In genomic region chr10:102342462-102342861, GRCh38 we compare ENCODE assay signal across 1 cellular context.
TF ChIP-seq lines count a peak whose summit lies in the region.

No MANE protein-coding gene starts in this region.

TF ChIP-seq in WTC11, 78 proteins besides CTCF, POLR2A, EP300 and RAD21 (continued from another document and continues in another):
- TF ChIP-seq CREB1 (CRISPR knock-in tag; IDR thresholded peaks at IDR 0.05) (no peak), ZNF671 (CRISPR knock-in tag; IDR thresholded peaks at IDR 0.05) (no peak), SP1 (CRISPR knock-in tag; conservative IDR thresholded peaks at IDR 0.05) (peak; percentile 59), ZNF425 (CRISPR knock-in tag; conservative IDR thresholded peaks at IDR 0.05) (no peak), NFE2L1 (CRISPR knock-in tag; IDR thresholded peaks at IDR 0.05) (no peak), HMGA2 (CRISPR knock-in tag; IDR thresholded peaks at IDR 0.05) (no peak), ZNF416 (CRISPR knock-in tag; IDR thresholded peaks at IDR 0.05) (no peak), ZNF219 (CRISPR knock-in tag; IDR thresholded peaks at IDR 0.05; ENCODE audit: borderline replicate concordance) (no peak), KAT7 (CRISPR knock-in tag; IDR thresholded peaks at IDR 0.05; ENCODE audit: borderline replicate concordance) (no peak), SMAD4 (CRISPR knock-in tag; IDR thresholded peaks at IDR 0.05) (no peak), FOXK1 (CRISPR knock-in tag; IDR thresholded peaks at IDR 0.05) (peak; percentile 74), TCF7 (CRISPR knock-in tag; IDR thresholded peaks at IDR 0.05; ENCODE audit: low read depth) (no peak), MLX (CRISPR knock-in tag; IDR thresholded peaks at IDR 0.05) (no peak), TEAD4 (CRISPR knock-in tag; IDR thresholded peaks at IDR 0.05) (no peak), RORB (CRISPR knock-in tag; IDR thresholded peaks at IDR 0.05) (no peak), ATF3 (CRISPR knock-in tag; conservative IDR thresholded peaks at IDR 0.05) (no peak), ATF2 (CRISPR knock-in tag; IDR thresholded peaks at IDR 0.05; ENCODE audit: borderline replicate concordance, low read depth) (no peak), MYBL2 (CRISPR knock-in tag; IDR thresholded peaks at IDR 0.05) (no peak), TP53 (CRISPR knock-in tag; IDR thresholded peaks at IDR 0.05) (0 out of 2 replicates have a peak, but pooled peaks have one; percentile 32), ZNF281 (CRISPR knock-in tag; IDR thresholded peaks at IDR 0.05) (0 out of 2 replicates have a peak, but pooled peaks have one; percentile 37)
- TF ChIP-seq, protein P1, sequence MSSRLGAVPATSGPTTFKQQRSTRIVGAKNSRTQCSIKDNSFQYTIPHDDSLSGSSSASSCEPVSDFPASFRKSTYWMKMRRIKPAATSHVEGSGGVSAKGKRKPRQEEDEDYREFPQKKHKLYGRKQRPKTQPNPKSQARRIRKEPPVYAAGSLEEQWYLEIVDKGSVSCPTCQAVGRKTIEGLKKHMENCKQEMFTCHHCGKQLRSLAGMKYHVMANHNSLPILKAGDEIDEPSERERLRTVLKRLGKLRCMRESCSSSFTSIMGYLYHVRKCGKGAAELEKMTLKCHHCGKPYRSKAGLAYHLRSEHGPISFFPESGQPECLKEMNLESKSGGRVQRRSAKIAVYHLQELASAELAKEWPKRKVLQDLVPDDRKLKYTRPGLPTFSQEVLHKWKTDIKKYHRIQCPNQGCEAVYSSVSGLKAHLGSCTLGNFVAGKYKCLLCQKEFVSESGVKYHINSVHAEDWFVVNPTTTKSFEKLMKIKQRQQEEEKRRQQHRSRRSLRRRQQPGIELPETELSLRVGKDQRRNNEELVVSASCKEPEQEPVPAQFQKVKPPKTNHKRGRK (CRISPR knock-in tag; IDR thresholded peaks at IDR 0.05; ENCODE audit: borderline replicate concordance): no peak
- TF ChIP-seq, protein P2, sequence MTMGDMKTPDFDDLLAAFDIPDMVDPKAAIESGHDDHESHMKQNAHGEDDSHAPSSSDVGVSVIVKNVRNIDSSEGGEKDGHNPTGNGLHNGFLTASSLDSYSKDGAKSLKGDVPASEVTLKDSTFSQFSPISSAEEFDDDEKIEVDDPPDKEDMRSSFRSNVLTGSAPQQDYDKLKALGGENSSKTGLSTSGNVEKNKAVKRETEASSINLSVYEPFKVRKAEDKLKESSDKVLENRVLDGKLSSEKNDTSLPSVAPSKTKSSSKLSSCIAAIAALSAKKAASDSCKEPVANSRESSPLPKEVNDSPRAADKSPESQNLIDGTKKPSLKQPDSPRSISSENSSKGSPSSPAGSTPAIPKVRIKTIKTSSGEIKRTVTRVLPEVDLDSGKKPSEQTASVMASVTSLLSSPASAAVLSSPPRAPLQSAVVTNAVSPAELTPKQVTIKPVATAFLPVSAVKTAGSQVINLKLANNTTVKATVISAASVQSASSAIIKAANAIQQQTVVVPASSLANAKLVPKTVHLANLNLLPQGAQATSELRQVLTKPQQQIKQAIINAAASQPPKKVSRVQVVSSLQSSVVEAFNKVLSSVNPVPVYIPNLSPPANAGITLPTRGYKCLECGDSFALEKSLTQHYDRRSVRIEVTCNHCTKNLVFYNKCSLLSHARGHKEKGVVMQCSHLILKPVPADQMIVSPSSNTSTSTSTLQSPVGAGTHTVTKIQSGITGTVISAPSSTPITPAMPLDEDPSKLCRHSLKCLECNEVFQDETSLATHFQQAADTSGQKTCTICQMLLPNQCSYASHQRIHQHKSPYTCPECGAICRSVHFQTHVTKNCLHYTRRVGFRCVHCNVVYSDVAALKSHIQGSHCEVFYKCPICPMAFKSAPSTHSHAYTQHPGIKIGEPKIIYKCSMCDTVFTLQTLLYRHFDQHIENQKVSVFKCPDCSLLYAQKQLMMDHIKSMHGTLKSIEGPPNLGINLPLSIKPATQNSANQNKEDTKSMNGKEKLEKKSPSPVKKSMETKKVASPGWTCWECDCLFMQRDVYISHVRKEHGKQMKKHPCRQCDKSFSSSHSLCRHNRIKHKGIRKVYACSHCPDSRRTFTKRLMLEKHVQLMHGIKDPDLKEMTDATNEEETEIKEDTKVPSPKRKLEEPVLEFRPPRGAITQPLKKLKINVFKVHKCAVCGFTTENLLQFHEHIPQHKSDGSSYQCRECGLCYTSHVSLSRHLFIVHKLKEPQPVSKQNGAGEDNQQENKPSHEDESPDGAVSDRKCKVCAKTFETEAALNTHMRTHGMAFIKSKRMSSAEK (CRISPR knock-in tag; IDR thresholded peaks at IDR 0.05; ENCODE audit: borderline replicate concordance): no peak
- TF ChIP-seq, protein P3, sequence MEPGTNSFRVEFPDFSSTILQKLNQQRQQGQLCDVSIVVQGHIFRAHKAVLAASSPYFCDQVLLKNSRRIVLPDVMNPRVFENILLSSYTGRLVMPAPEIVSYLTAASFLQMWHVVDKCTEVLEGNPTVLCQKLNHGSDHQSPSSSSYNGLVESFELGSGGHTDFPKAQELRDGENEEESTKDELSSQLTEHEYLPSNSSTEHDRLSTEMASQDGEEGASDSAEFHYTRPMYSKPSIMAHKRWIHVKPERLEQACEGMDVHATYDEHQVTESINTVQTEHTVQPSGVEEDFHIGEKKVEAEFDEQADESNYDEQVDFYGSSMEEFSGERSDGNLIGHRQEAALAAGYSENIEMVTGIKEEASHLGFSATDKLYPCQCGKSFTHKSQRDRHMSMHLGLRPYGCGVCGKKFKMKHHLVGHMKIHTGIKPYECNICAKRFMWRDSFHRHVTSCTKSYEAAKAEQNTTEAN (CRISPR knock-in tag; IDR thresholded peaks at IDR 0.05): 0 out of 2 replicates have a peak, but pooled peaks have one; percentile 34
- TF ChIP-seq, protein P4, sequence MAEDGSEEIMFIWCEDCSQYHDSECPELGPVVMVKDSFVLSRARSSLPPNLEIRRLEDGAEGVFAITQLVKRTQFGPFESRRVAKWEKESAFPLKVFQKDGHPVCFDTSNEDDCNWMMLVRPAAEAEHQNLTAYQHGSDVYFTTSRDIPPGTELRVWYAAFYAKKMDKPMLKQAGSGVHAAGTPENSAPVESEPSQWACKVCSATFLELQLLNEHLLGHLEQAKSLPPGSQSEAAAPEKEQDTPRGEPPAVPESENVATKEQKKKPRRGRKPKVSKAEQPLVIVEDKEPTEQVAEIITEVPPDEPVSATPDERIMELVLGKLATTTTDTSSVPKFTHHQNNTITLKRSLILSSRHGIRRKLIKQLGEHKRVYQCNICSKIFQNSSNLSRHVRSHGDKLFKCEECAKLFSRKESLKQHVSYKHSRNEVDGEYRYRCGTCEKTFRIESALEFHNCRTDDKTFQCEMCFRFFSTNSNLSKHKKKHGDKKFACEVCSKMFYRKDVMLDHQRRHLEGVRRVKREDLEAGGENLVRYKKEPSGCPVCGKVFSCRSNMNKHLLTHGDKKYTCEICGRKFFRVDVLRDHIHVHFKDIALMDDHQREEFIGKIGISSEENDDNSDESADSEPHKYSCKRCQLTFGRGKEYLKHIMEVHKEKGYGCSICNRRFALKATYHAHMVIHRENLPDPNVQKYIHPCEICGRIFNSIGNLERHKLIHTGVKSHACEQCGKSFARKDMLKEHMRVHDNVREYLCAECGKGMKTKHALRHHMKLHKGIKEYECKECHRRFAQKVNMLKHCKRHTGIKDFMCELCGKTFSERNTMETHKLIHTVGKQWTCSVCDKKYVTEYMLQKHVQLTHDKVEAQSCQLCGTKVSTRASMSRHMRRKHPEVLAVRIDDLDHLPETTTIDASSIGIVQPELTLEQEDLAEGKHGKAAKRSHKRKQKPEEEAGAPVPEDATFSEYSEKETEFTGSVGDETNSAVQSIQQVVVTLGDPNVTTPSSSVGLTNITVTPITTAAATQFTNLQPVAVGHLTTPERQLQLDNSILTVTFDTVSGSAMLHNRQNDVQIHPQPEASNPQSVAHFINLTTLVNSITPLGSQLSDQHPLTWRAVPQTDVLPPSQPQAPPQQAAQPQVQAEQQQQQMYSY (CRISPR knock-in tag; IDR thresholded peaks at IDR 0.05): no peak
- TF ChIP-seq, protein P5, sequence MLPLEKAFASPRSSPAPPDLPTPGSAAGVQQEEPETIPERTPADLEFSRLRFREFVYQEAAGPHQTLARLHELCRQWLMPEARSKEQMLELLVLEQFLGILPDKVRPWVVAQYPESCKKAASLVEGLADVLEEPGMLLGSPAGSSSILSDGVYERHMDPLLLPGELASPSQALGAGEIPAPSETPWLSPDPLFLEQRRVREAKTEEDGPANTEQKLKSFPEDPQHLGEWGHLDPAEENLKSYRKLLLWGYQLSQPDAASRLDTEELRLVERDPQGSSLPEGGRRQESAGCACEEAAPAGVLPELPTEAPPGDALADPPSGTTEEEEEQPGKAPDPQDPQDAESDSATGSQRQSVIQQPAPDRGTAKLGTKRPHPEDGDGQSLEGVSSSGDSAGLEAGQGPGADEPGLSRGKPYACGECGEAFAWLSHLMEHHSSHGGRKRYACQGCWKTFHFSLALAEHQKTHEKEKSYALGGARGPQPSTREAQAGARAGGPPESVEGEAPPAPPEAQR (CRISPR knock-in tag; IDR thresholded peaks at IDR 0.05): no peak
- TF ChIP-seq, protein P6, sequence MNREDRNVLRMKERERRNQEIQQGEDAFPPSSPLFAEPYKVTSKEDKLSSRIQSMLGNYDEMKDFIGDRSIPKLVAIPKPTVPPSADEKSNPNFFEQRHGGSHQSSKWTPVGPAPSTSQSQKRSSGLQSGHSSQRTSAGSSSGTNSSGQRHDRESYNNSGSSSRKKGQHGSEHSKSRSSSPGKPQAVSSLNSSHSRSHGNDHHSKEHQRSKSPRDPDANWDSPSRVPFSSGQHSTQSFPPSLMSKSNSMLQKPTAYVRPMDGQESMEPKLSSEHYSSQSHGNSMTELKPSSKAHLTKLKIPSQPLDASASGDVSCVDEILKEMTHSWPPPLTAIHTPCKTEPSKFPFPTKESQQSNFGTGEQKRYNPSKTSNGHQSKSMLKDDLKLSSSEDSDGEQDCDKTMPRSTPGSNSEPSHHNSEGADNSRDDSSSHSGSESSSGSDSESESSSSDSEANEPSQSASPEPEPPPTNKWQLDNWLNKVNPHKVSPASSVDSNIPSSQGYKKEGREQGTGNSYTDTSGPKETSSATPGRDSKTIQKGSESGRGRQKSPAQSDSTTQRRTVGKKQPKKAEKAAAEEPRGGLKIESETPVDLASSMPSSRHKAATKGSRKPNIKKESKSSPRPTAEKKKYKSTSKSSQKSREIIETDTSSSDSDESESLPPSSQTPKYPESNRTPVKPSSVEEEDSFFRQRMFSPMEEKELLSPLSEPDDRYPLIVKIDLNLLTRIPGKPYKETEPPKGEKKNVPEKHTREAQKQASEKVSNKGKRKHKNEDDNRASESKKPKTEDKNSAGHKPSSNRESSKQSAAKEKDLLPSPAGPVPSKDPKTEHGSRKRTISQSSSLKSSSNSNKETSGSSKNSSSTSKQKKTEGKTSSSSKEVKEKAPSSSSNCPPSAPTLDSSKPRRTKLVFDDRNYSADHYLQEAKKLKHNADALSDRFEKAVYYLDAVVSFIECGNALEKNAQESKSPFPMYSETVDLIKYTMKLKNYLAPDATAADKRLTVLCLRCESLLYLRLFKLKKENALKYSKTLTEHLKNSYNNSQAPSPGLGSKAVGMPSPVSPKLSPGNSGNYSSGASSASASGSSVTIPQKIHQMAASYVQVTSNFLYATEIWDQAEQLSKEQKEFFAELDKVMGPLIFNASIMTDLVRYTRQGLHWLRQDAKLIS (CRISPR knock-in tag; IDR thresholded peaks at IDR 0.05; ENCODE audit: borderline replicate concordance): 0 out of 2 replicates have a peak, but pooled peaks have one; percentile 19
